In the genomic region with DNA sequence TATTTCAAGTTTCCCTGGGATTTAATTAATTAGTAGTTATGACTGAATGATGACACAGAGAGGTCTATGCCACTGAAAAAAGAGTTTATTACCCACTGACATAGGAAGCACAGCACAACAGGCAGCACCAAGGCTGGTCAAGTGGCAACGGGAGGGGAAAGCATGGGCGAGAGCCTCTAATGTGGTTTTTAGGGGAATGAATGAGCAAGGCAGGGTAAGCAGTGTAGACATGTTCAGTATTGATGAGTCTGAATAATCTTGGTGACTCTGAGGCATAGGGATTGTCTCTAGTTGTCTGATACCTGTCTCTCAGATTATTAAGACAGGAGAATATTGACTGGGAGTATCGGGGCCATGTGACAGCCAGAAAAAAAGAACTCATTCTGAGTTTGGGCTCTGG, we compare ENCODE assay signal across 29 cellular contexts. TPM values are rescaled to one million over a fixed set of nuclear protein-coding genes. Genes with fewer than 3 reads are reported as not detected.
DNase-seq lines count a peak whose midpoint lies in the region; ATAC-seq lines count a peak whose summit lies in the region.
"Had no signal": no experiment of that assay in that cellular context is flagged by ENCODE, and none has a peak within 500 bp of the region (broad histone marks: within the 10 kb centered on the region; RNA-seq: fewer than 3 reads in every experiment).

No MANE protein-coding gene starts in this region.

- H3K27ac Mint-ChIP-seq in activated naive CD8-positive, alpha-beta T cell treated with anti-CD3 and anti-CD28 coated beads, Interleukin-2, amount 50 U/mL, for 24 hours = no peak overlapping the region
- H3K27ac Mint-ChIP-seq in activated naive CD8-positive, alpha-beta T cell treated with anti-CD3 and anti-CD28 coated beads for 36 hours = no peak overlapping the region
- no peak overlapping the region for H3K27ac Mint-ChIP-seq in stimulated activated naive CD8-positive, alpha-beta T cell treated with anti-CD3 and anti-CD28 coated beads, Interleukin-15, amount 100 ng/mL, for 72 hours
- no peak overlapping the region for H3K27ac Mint-ChIP-seq in stimulated activated effector memory CD8-positive, alpha-beta T cell treated with anti-CD3 and anti-CD28 coated beads, Interleukin-12 subunit alpha, Interleukin-12 subunit beta, amount 100 ng/mL, for 72 hours
- H3K27ac Mint-ChIP-seq: B cell; CD14-positive monocyte; CD4-positive, alpha-beta memory T cell; CD4-positive, alpha-beta T cell; CD4-positive, CD25-positive, alpha-beta regulatory T cell; CD8-positive, alpha-beta memory T cell; CD8-positive, alpha-beta T cell had no signal

- no peaks in the 10 kb centered on the region for H3K9me3 Mint-ChIP-seq in activated naive CD8-positive, alpha-beta T cell treated with anti-CD3 and anti-CD28 coated beads, Interleukin-2, amount 50 U/mL, for 24 hours
- H3K9me3 Mint-ChIP-seq in activated naive CD8-positive, alpha-beta T cell treated with anti-CD3 and anti-CD28 coated beads for 36 hours = no peaks in the 10 kb centered on the region
- H3K9me3 Mint-ChIP-seq in stimulated activated naive CD8-positive, alpha-beta T cell treated with anti-CD3 and anti-CD28 coated beads, Interleukin-15, amount 100 ng/mL, for 72 hours = no peaks in the 10 kb centered on the region
- H3K9me3 Mint-ChIP-seq in stimulated activated effector memory CD8-positive, alpha-beta T cell treated with anti-CD3 and anti-CD28 coated beads, Interleukin-12 subunit alpha, Interleukin-12 subunit beta, amount 100 ng/mL, for 72 hours = no peaks in the 10 kb centered on the region
- H3K9me3 Mint-ChIP-seq: CD4-positive, alpha-beta T cell; CD8-positive, alpha-beta memory T cell; CD8-positive, alpha-beta T cell had no signal

- no peak for DNase-seq in activated naive CD8-positive, alpha-beta T cell treated with anti-CD3 and anti-CD28 coated beads, Interleukin-2, amount 50 U/mL, for 24 hours
- no peak for DNase-seq in activated naive CD8-positive, alpha-beta T cell treated with anti-CD3 and anti-CD28 coated beads for 36 hours
- DNase-seq in stimulated activated naive CD8-positive, alpha-beta T cell treated with anti-CD3 and anti-CD28 coated beads, Interleukin-15, Interleukin-2, amounts not matched to agents 100 U/mL and 50 U/mL, for 24 hours = no peak
- DNase-seq in stimulated activated naive CD8-positive, alpha-beta T cell treated with anti-CD3 and anti-CD28 coated beads, Interleukin-15, amount 100 ng/mL, for 72 hours = no peak
- DNase-seq in stimulated activated effector memory CD8-positive, alpha-beta T cell treated with anti-CD3 and anti-CD28 coated beads, Interleukin-12 subunit alpha, Interleukin-12 subunit beta, amount 100 ng/mL, for 72 hours (ENCODE audit: low spot score in 2 of 2) = no peak
- no peak for DNase-seq in inferior parietal cortex (ENCODE audit: extremely low spot score)
- DNase-seq: 8988T; ACHN; AML-193; BE2C; C1 segment of cervical spinal cord; Caco-2; Calu3; CD4-positive, alpha-beta memory T cell; CD4-positive, alpha-beta T cell; CD4-positive, CD25-positive, alpha-beta regulatory T cell; CD8-positive, alpha-beta memory T cell; CD8-positive, alpha-beta T cell; COR-L47; DMS 273 treated with DMSO at 0.1 percent for 48 hours; DMS153; DMS53; DMS79; DMS79 treated with DMSO at 0.1 percent for 48 hours; DND-41; EL had no signal

- H3K27me3 Mint-ChIP-seq in activated naive CD8-positive, alpha-beta T cell treated with anti-CD3 and anti-CD28 coated beads, Interleukin-2, amount 50 U/mL, for 24 hours = peaks cover 72% of the 10 kb centered on the region
- peaks cover 65% of the 10 kb centered on the region for H3K27me3 Mint-ChIP-seq in activated naive CD8-positive, alpha-beta T cell treated with anti-CD3 and anti-CD28 coated beads for 36 hours
- H3K27me3 Mint-ChIP-seq in stimulated activated naive CD8-positive, alpha-beta T cell treated with anti-CD3 and anti-CD28 coated beads, Interleukin-15, amount 100 ng/mL, for 72 hours = peaks cover 84% of the 10 kb centered on the region

- no peaks in the 10 kb centered on the region for H3K36me3 Mint-ChIP-seq in activated naive CD8-positive, alpha-beta T cell treated with anti-CD3 and anti-CD28 coated beads, Interleukin-2, amount 50 U/mL, for 24 hours (ENCODE audit: low read depth)
- no peaks in the 10 kb centered on the region for H3K36me3 Mint-ChIP-seq in activated naive CD8-positive, alpha-beta T cell treated with anti-CD3 and anti-CD28 coated beads for 36 hours
- H3K36me3 Mint-ChIP-seq in stimulated activated effector memory CD8-positive, alpha-beta T cell treated with anti-CD3 and anti-CD28 coated beads, Interleukin-12 subunit alpha, Interleukin-12 subunit beta, amount 100 ng/mL, for 72 hours = no peaks in the 10 kb centered on the region
- H3K36me3 Mint-ChIP-seq: CD14-positive monocyte; CD4-positive, alpha-beta memory T cell; CD4-positive, CD25-positive, alpha-beta regulatory T cell; CD8-positive, alpha-beta T cell had no signal

- H3K4me1 Mint-ChIP-seq in activated naive CD8-positive, alpha-beta T cell treated with anti-CD3 and anti-CD28 coated beads, Interleukin-2, amount 50 U/mL, for 24 hours = no peaks in the 10 kb centered on the region
- peaks cover 3% of the 10 kb centered on the region for H3K4me1 Mint-ChIP-seq in activated naive CD8-positive, alpha-beta T cell treated with anti-CD3 and anti-CD28 coated beads for 36 hours
- peaks cover 7% of the 10 kb centered on the region for H3K4me1 Mint-ChIP-seq in stimulated activated naive CD8-positive, alpha-beta T cell treated with anti-CD3 and anti-CD28 coated beads, Interleukin-15, amount 100 ng/mL, for 72 hours
- H3K4me1 Mint-ChIP-seq in stimulated activated effector memory CD8-positive, alpha-beta T cell treated with anti-CD3 and anti-CD28 coated beads, Interleukin-12 subunit alpha, Interleukin-12 subunit beta, amount 100 ng/mL, for 72 hours = no peaks in the 10 kb centered on the region
- H3K4me1 Mint-ChIP-seq: CD14-positive monocyte; CD4-positive, alpha-beta memory T cell; CD4-positive, CD25-positive, alpha-beta regulatory T cell; CD8-positive, alpha-beta memory T cell had no signal

- ATAC-seq in activated naive CD8-positive, alpha-beta T cell treated with anti-CD3 and anti-CD28 coated beads, Interleukin-2, amount 50 U/mL, for 24 hours = peak; percentile 79
- peak; percentile 57 for ATAC-seq in stimulated activated naive CD8-positive, alpha-beta T cell treated with anti-CD3 and anti-CD28 coated beads, Interleukin-15, Interleukin-2, amounts not matched to agents 100 U/mL and 50 U/mL, for 24 hours
- ATAC-seq in stimulated activated naive CD8-positive, alpha-beta T cell treated with anti-CD3 and anti-CD28 coated beads, Interleukin-15, amount 100 ng/mL, for 72 hours = no peak
- ATAC-seq in stimulated activated effector memory CD8-positive, alpha-beta T cell treated with anti-CD3 and anti-CD28 coated beads, Interleukin-12 subunit alpha, Interleukin-12 subunit beta, amount 100 ng/mL, for 72 hours = peak; percentile 47
- ATAC-seq: A549; CD8-positive, alpha-beta T cell had no signal

- H3K4me3 Mint-ChIP-seq in activated naive CD8-positive, alpha-beta T cell treated with anti-CD3 and anti-CD28 coated beads, Interleukin-2, amount 50 U/mL, for 24 hours = no peak overlapping the region
- no peak overlapping the region for H3K4me3 Mint-ChIP-seq in activated naive CD8-positive, alpha-beta T cell treated with anti-CD3 and anti-CD28 coated beads for 36 hours
- H3K4me3 Mint-ChIP-seq in stimulated activated naive CD8-positive, alpha-beta T cell treated with anti-CD3 and anti-CD28 coated beads, Interleukin-15, amount 100 ng/mL, for 72 hours = no peak overlapping the region
- H3K4me3 Mint-ChIP-seq in stimulated activated effector memory CD8-positive, alpha-beta T cell treated with anti-CD3 and anti-CD28 coated beads, Interleukin-12 subunit alpha, Interleukin-12 subunit beta, amount 100 ng/mL, for 72 hours = no peak overlapping the region
- H3K4me3 Mint-ChIP-seq: B cell; CD4-positive, alpha-beta memory T cell; CD4-positive, alpha-beta T cell; CD4-positive, CD25-positive, alpha-beta regulatory T cell; CD8-positive, alpha-beta memory T cell; CD8-positive, alpha-beta T cell had no signal

RNA-seq across cellular contexts. Expression of gene RPP21, which starts 46.3 kb away (rescaled TPM):
- 10 to 100 TPM; 42.2 to 46.5 TPM for total RNA-seq in activated naive CD8-positive, alpha-beta T cell treated with anti-CD3 and anti-CD28 coated beads for 36 hours
